9 cellular contexts compared by ENCODE assay signal in the genomic region with DNA sequence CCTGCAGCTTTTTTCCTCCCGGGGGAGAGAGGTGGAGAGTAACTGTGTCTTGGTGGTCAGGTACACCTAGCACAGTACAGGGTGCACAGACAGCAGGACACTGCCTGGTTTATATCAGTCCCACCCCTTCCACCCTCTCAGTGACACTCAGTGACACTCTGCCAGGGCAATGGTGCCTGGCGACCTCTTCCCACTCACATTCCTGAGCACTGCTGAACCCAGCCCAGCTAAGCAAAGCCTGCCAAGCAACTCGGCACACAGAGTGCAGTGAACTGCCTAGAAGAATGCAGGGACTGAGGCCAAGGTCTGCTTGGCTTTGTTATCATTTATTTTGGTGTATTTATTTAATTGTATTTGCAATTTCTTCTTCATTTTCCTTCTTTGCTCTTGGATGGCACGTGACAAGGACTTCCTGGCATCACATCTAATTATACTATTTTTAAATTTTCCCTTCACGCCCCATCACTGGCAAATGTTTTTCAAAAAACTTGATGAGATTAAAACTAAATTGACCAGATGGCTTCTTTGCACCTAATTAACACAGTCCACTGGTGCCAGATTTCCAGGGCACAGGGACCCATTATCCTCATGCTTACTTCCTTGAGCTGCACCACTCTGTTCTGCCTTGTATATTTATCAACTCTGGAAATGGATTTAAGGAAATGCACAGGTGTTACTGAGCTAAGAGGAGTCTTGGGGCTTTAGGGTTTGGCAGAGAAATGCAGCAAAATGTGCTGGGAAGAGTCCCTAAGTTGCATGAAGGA.
DNase-seq lines count a peak whose midpoint lies in the region; ATAC-seq and TF ChIP-seq lines count a peak whose summit lies in the region.
"Had no signal": no experiment of that assay in that cellular context is flagged by ENCODE, and none has a peak within 500 bp of the region (broad histone marks: within the 10 kb centered on the region; RNA-seq: fewer than 3 reads in every experiment).

No MANE protein-coding gene starts in this region.

- H3K27ac ChIP-seq in esophagus (ENCODE audit: low read depth in 2 of 2, low read length in 1 of 2), result peak overlapping the region; percentile 39 to 56
- peak overlapping the region; percentile 77 for H3K27ac ChIP-seq in lower lobe of right lung
- H3K27ac ChIP-seq in thyroid gland, result peak overlapping the region; percentile 89 to 94 (median 91)

- peaks cover 3 to 7% of the 10 kb centered on the region in 2 donors for H3K4me1 ChIP-seq in esophagus (ENCODE audit: control insufficient read depth in 2 of 2, insufficient read depth in 2 of 2, low read length in 1 of 2)
- H3K4me1 ChIP-seq in lower lobe of right lung, result peaks cover 48% of the 10 kb centered on the region
- H3K4me1 ChIP-seq in thyroid gland, result peaks cover 55 to 66% of the 10 kb centered on the region in 2 donors

- H3K27me3 ChIP-seq in esophagus (ENCODE audit: control insufficient read depth in 1 of 2, insufficient read depth in 2 of 2, low read length in 2 of 2) (no peaks in the 10 kb centered on the region), lower lobe of right lung (ENCODE audit: low read depth) (no peaks in the 10 kb centered on the region), thyroid gland (no peaks in the 10 kb centered on the region)

- H3K4me3 ChIP-seq in esophagus (ENCODE audit: low read depth in 1 of 2, low read length in 2 of 2) (no peak overlapping the region), lower lobe of right lung (no peak overlapping the region), thyroid gland (replicated peaks in 1 of 3) (no peak overlapping the region)

- TF ChIP-seq CTCF in lower lobe of right lung (IDR thresholded peaks at IDR 0.05) (no peak), thyroid gland (IDR thresholded peaks at IDR 0.05) (no peak)

- 20 to 32% methylated on average over 5 of the region's 5 CpGs for WGBS in esophagus, 2 donors
- WGBS in thyroid gland, 2 donors, result 9% methylated on average over 5 of the region's 5 CpGs

- DNase-seq in NCI-H446 treated with DMSO at 0.1 percent for 48 hours (lab: John Stamatoyannopoulos, UW) (peak; percentile 32), lower lobe of right lung (peak; percentile 84), thyroid gland (peak; percentile 98), NCI-H146 (lab: John Stamatoyannopoulos, UW) (no peak), NCI-H774 (lab: John Stamatoyannopoulos, UW) (no peak)
- DNase-seq: activated CD4-positive, alpha-beta T cell treated with anti-CD3 and anti-CD28 coated beads, Interleukin-2, amount 10 ng/mL, durations not matched to agents 24 days and 14 days had no signal

- intact Hi-C loops in lower lobe of right lung (cut with DNase I), result no loop called here
- intact Hi-C loops in thyroid gland (cut with DNase I), result loop anchor here (10.0 kb wide), 1 partner anchor 129 kb away; no protein-coding TSS in a partner anchor

- peak; percentile 95 to 96 for ATAC-seq in lower lobe of right lung
- no peak for ATAC-seq in GM18907 (IDR thresholded peaks at IDR 0.05; ENCODE audit: unreplicated experiment)
- no peak for ATAC-seq in HG03280 (IDR thresholded peaks at IDR 0.05; ENCODE audit: unreplicated experiment)

- peak in 1 of 2 donors; percentile 67 for TF ChIP-seq POLR2A in thyroid gland (IDR thresholded peaks at IDR 0.05)

- no peaks in the 10 kb centered on the region for H3K36me3 ChIP-seq in esophagus (ENCODE audit: control insufficient read depth in 2 of 2, insufficient read depth in 2 of 2, low read length in 1 of 2)
- no peaks in the 10 kb centered on the region for H3K36me3 ChIP-seq in lower lobe of right lung
- no peaks in the 10 kb centered on the region for H3K36me3 ChIP-seq in thyroid gland

- H3K9me3 ChIP-seq in esophagus (ENCODE audit: control insufficient read depth in 2 of 2, insufficient read depth in 1 of 2, low read depth in 1 of 2, low read length in 1 of 2), result no peaks in the 10 kb centered on the region
- no peaks in the 10 kb centered on the region for H3K9me3 ChIP-seq in lower lobe of right lung
- H3K9me3 ChIP-seq in thyroid gland, result no peaks in the 10 kb centered on the region

Comparison
In these comparisons a context has a peak if more than half of its experiments do, and no peak if none do; other contexts are left out.
1. DNase-seq: peak in NCI-H446 treated with DMSO at 0.1 percent for 48 hours (single experiment), lower lobe of right lung (single experiment) and thyroid gland (2 of 2); none in NCI-H146 (single experiment) and NCI-H774 (single experiment).
2. ATAC-seq: peak in lower lobe of right lung (2 of 2); none in GM18907 (single experiment) and HG03280 (single experiment).
3. Peak in every context shown above with its lines, with median percentiles within 50 percentile points of each other: H3K27ac ChIP-seq.